26 cellular contexts compared by ENCODE assay signal in the genomic region with DNA sequence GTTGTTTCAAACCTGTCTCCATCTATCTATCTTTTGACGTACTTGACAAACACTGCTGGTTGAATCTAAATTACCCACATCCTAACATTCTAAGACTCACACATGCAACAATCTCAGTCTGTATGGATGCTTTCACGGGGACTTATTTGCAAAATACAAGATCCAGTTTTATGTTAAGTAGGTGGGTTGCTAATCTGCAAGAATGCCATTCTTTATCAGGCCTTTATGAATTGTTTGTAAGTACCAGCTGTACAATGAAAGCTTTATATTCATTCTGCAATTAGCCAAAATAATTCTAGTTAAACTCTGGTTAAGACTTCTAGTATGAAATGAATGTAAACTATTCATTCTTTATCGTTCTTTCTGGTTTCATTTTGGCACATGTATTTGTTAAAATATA.
A peak's percentile ranks its signal among the peaks of the same experiment; 100 is the strongest.
DNase-seq lines count a peak whose midpoint lies in the region; ATAC-seq and TF ChIP-seq lines count a peak whose summit lies in the region.
"Had no signal": no experiment of that assay in that cellular context is flagged by ENCODE, and none has a peak within 500 bp of the region (broad histone marks: within the 10 kb centered on the region; RNA-seq: fewer than 3 reads in every experiment).

No MANE protein-coding gene starts in this region.

- CTCF ChIA-PET in naive thymus-derived CD4-positive, alpha-beta T cell (lab: Charles Lee), result no interaction called here

- peak overlapping the region; percentile 64 for H3K4me2 ChIP-seq in fibroblast of lung (ENCODE audit: extremely low read depth, insufficient read depth, low read length)
- H3K4me2 ChIP-seq: KMS-11 had no signal

- H3K4me1 Mint-ChIP-seq in naive thymus-derived CD4-positive, alpha-beta T cell, result no peaks in the 10 kb centered on the region
- H3K4me1 Mint-ChIP-seq: activated naive CD8-positive, alpha-beta T cell treated with anti-CD3 and anti-CD28 coated beads for 36 hours; B cell; T-helper 17 cell had no signal

- H3K9ac ChIP-seq in fibroblast of lung (ENCODE audit: insufficient read depth, low read length), result no peak overlapping the region
- H3K9ac ChIP-seq: KMS-11 had no signal

- POLR2A ChIA-PET in naive thymus-derived CD4-positive, alpha-beta T cell (lab: Charles Lee), result no interaction called here

- intact Hi-C loops in naive thymus-derived CD4-positive, alpha-beta T cell (cut with micrococcal nuclease), result no loop called here

- H3K9me3 ChIP-seq in fibroblast of lung (ENCODE audit: control insufficient read depth, insufficient read depth, low read depth, low read length) (no peaks in the 10 kb centered on the region), neuron (ENCODE audit: low read length) (no peaks in the 10 kb centered on the region)
- H3K9me3 ChIP-seq in naive thymus-derived CD4-positive, alpha-beta T cell (ENCODE audit: control insufficient read depth in 2 of 3, low read length in 3 of 3), result no peaks in the 10 kb centered on the region

- H3K4me3 ChIP-seq in fibroblast of lung (replicated peaks in 1 of 4; ENCODE audit: control extremely low read depth in 1 of 4, insufficient read depth in 1 of 4, low read depth in 3 of 4, low read length in 4 of 4) (peak overlapping the region in 1 of 4 experiments; percentile 17), neuron (ENCODE audit: low read length) (no peak overlapping the region)
- H3K4me3 ChIP-seq in naive thymus-derived CD4-positive, alpha-beta T cell (ENCODE audit: low read length), result no peak overlapping the region
- H3K4me3 ChIP-seq: SK-N-MC, skin epidermis had no signal

- ATAC-seq in SK-N-SH treated with all-trans-retinoic acid at 6 μM for 48 hours, result peak; percentile 21; the same call in 2 of the 3 replicates
- no peak for ATAC-seq in naive thymus-derived CD4-positive, alpha-beta T cell
- ATAC-seq: CD8-positive, alpha-beta T cell; T-helper 17 cell had no signal

- DNase-seq in EH (ENCODE audit: low read depth) (peak; percentile 31), fibroblast of lung (ENCODE audit: low read depth in 2 of 2) (peak in 1 of 2 donors; percentile 77), OCI-M1 (lab: John Stamatoyannopoulos, UW) (no peak)
- no peak for DNase-seq in activated CD4-positive, alpha-beta T cell treated with anti-CD3 and anti-CD28 coated beads for 1 hour
- DNase-seq in stimulated activated CD4-positive, alpha-beta T cell treated with anti-CD3 and anti-CD28 coated beads, Interleukin-4, amount 100 ng/mL, for 1 hour, result no peak
- no peak for DNase-seq in naive thymus-derived CD4-positive, alpha-beta T cell
- DNase-seq: activated CD4-positive, alpha-beta T cell treated with anti-CD3 and anti-CD28 coated beads for 48 hours; activated CD8-positive, alpha-beta memory T cell treated with anti-CD3 and anti-CD28 coated beads for 24 hours; activated effector memory CD4-positive, alpha-beta T cell treated with anti-CD3 and anti-CD28 coated beads, Interleukin-2, amount 50 U/mL, for 16 hours; activated naive CD8-positive, alpha-beta T cell treated with anti-CD3 and anti-CD28 coated beads for 36 hours; CD8-positive, alpha-beta T cell; HCEC 1CT; MM.1S; NCI-H1417; NCI-H2107; NCI-H82; nucleus accumbens; T-helper 17 cell; trophoblast cell had no signal

- no peak overlapping the region for H3K27ac Mint-ChIP-seq in naive thymus-derived CD4-positive, alpha-beta T cell
- H3K27ac Mint-ChIP-seq: activated naive CD8-positive, alpha-beta T cell treated with anti-CD3 and anti-CD28 coated beads for 36 hours; B cell; CD8-positive, alpha-beta T cell; T-helper 17 cell had no signal

- H4K20me1 ChIP-seq in fibroblast of lung (ENCODE audit: control insufficient read depth, extremely low read depth, insufficient read depth, low read length), result no peaks in the 10 kb centered on the region

- peaks cover 0 to 9% (median 2%) of the 10 kb centered on the region in 11 donors for H3K9me3 Mint-ChIP-seq in naive thymus-derived CD4-positive, alpha-beta T cell

- H3K4me3 Mint-ChIP-seq in naive thymus-derived CD4-positive, alpha-beta T cell, result no peak overlapping the region
- H3K4me3 Mint-ChIP-seq: activated naive CD8-positive, alpha-beta T cell treated with anti-CD3 and anti-CD28 coated beads for 36 hours; B cell; CD8-positive, alpha-beta T cell; T-helper 17 cell had no signal

- H2AFZ ChIP-seq in fibroblast of lung (ENCODE audit: low read length) (peak overlapping the region; percentile 13), neuron (ENCODE audit: low read depth, low read length) (peak overlapping the region; percentile 61)

- H3K36me3 Mint-ChIP-seq in naive thymus-derived CD4-positive, alpha-beta T cell, result no peaks in the 10 kb centered on the region
- H3K36me3 Mint-ChIP-seq: activated naive CD8-positive, alpha-beta T cell treated with anti-CD3 and anti-CD28 coated beads for 36 hours; CD8-positive, alpha-beta T cell had no signal

- peaks cover 2% of the 10 kb centered on the region for H3K4me1 ChIP-seq in fibroblast of lung (ENCODE audit: control insufficient read depth, extremely low read depth, insufficient read depth, low read length)
- no peaks in the 10 kb centered on the region for H3K4me1 ChIP-seq in neuron (ENCODE audit: insufficient read depth, low read length)
- H3K4me1 ChIP-seq in naive thymus-derived CD4-positive, alpha-beta T cell (ENCODE audit: control insufficient read depth in 2 of 2, insufficient read depth in 2 of 2, low read length in 2 of 2), result no peaks in the 10 kb centered on the region

- no peaks in the 10 kb centered on the region for H3K36me3 ChIP-seq in fibroblast of lung (ENCODE audit: control insufficient read depth, insufficient read depth, low read length)
- no peaks in the 10 kb centered on the region for H3K36me3 ChIP-seq in neuron (ENCODE audit: insufficient read depth, low read length)
- H3K36me3 ChIP-seq in naive thymus-derived CD4-positive, alpha-beta T cell (ENCODE audit: control insufficient read depth in 2 of 3, insufficient read depth in 3 of 3, low read length in 3 of 3), result no peaks in the 10 kb centered on the region

- TF ChIP-seq CTCF in fibroblast of lung (conservative IDR thresholded peaks at IDR 0.05 in 1 of 2, IDR thresholded peaks at IDR 0.05 in 1 of 2; ENCODE audit: low read depth in 1 of 2, low read length in 2 of 2), result no peak

- H3K27me3 ChIP-seq in fibroblast of lung (ENCODE audit: control insufficient read depth, insufficient read depth, low read length) (no peaks in the 10 kb centered on the region), neuron (ENCODE audit: insufficient read depth, low read length) (no peaks in the 10 kb centered on the region)
- H3K27me3 ChIP-seq in naive thymus-derived CD4-positive, alpha-beta T cell (ENCODE audit: control insufficient read depth in 2 of 2, insufficient read depth in 2 of 2, low read length in 2 of 2), result no peaks in the 10 kb centered on the region

- no peak overlapping the region for H3K27ac ChIP-seq in fibroblast of lung (ENCODE audit: insufficient read depth, low read length)
- no peak overlapping the region for H3K27ac ChIP-seq in naive thymus-derived CD4-positive, alpha-beta T cell (ENCODE audit: low read depth, low read length)
- H3K27ac ChIP-seq: epithelial cell of prostate, KMS-11, SK-N-MC, skin epidermis had no signal

- no peaks in the 10 kb centered on the region for H3K27me3 Mint-ChIP-seq in naive thymus-derived CD4-positive, alpha-beta T cell
- H3K27me3 Mint-ChIP-seq: activated naive CD8-positive, alpha-beta T cell treated with anti-CD3 and anti-CD28 coated beads for 36 hours; B cell; T-helper 17 cell had no signal

- peaks cover 16% of the 10 kb centered on the region for H3K79me2 ChIP-seq in fibroblast of lung (ENCODE audit: control insufficient read depth, insufficient read depth, low read length)

TF ChIP-seq in SK-N-SH treated with all-trans-retinoic acid at 6 μM for 48 hours, 23 proteins besides CTCF, POLR2A, EP300 and RAD21 (continues in another document):
- TF ChIP-seq BACH2 (CRISPR knock-in tag; IDR thresholded peaks at IDR 0.05; ENCODE audit: borderline replicate concordance) (no peak), ZFP3 (CRISPR knock-in tag; IDR thresholded peaks at IDR 0.05) (no peak), SNAI2 (CRISPR knock-in tag; IDR thresholded peaks at IDR 0.05) (no peak), ARNTL (CRISPR knock-in tag; IDR thresholded peaks at IDR 0.05; ENCODE audit: borderline replicate concordance, low read depth) (no peak), GLIS3 (CRISPR knock-in tag; IDR thresholded peaks at IDR 0.05) (no peak), ISL1 (CRISPR knock-in tag; IDR thresholded peaks at IDR 0.05) (no peak), ZNF70 (CRISPR knock-in tag; IDR thresholded peaks at IDR 0.05) (no peak), ZC3H10 (CRISPR knock-in tag; IDR thresholded peaks at IDR 0.05) (no peak), ZNF8 (CRISPR knock-in tag; IDR thresholded peaks at IDR 0.05) (no peak), TCF4 (CRISPR knock-in tag; IDR thresholded peaks at IDR 0.05; ENCODE audit: borderline replicate concordance) (no peak)
- TF ChIP-seq, protein P1, sequence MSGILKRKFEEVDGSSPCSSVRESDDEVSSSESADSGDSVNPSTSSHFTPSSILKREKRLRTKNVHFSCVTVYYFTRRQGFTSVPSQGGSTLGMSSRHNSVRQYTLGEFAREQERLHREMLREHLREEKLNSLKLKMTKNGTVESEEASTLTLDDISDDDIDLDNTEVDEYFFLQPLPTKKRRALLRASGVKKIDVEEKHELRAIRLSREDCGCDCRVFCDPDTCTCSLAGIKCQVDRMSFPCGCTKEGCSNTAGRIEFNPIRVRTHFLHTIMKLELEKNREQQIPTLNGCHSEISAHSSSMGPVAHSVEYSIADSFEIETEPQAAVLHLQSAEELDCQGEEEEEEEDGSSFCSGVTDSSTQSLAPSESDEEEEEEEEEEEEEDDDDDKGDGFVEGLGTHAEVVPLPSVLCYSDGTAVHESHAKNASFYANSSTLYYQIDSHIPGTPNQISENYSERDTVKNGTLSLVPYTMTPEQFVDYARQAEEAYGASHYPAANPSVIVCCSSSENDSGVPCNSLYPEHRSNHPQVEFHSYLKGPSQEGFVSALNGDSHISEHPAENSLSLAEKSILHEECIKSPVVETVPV (CRISPR knock-in tag; IDR thresholded peaks at IDR 0.05), result no peak
- TF ChIP-seq, protein P2, sequence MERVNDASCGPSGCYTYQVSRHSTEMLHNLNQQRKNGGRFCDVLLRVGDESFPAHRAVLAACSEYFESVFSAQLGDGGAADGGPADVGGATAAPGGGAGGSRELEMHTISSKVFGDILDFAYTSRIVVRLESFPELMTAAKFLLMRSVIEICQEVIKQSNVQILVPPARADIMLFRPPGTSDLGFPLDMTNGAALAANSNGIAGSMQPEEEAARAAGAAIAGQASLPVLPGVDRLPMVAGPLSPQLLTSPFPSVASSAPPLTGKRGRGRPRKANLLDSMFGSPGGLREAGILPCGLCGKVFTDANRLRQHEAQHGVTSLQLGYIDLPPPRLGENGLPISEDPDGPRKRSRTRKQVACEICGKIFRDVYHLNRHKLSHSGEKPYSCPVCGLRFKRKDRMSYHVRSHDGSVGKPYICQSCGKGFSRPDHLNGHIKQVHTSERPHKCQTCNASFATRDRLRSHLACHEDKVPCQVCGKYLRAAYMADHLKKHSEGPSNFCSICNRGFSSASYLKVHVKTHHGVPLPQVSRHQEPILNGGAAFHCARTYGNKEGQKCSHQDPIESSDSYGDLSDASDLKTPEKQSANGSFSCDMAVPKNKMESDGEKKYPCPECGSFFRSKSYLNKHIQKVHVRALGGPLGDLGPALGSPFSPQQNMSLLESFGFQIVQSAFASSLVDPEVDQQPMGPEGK (CRISPR knock-in tag; IDR thresholded peaks at IDR 0.05; ENCODE audit: borderline replicate concordance), result no peak
